Comparison of ENCODE assay signal across 19 cellular contexts in the genomic region with DNA sequence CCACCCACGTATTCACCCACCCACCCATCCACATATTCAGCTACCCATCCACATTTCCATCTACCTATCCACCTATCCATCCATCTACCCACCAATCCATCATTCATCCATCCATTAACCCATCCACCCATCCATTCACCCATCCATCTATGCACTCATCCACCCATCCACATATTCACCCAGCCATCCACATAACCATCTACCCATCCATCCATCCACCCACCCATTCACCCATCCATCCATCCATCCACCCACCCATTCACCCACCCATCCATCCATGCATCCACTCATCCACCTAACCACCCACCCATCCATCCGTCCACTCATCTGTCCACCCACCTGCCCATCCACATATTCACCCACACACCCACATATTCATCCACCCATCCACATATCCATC.
DNase-seq lines count a peak whose midpoint lies in the region; ATAC-seq and TF ChIP-seq lines count a peak whose summit lies in the region.
"Had no signal": no experiment of that assay in that cellular context is flagged by ENCODE, and none has a peak within 500 bp of the region (broad histone marks: within the 10 kb centered on the region; RNA-seq: fewer than 3 reads in every experiment).

No MANE protein-coding gene starts in this region.

- DNase-seq in coronary artery (ENCODE audit: low spot score) (peak; percentile 12), D341Med (ENCODE audit: low spot score) (no peak), substantia nigra (lab: John Stamatoyannopoulos, UW) (no peak), omental fat pad (ENCODE audit: low spot score) (no peak)
- DNase-seq: activated CD4-positive, CD25-positive, alpha-beta regulatory T cell treated with anti-CD3 and anti-CD28 coated beads, Interleukin-2, amount 50 U/mL, for 72 hours; activated T-cell treated with anti-CD3 and anti-CD28 coated beads, Interleukin-2, amount 50 U/mL, for 4 hours; DMS 273 treated with DMSO at 0.1 percent for 48 hours; EL; gastrocnemius medialis; GM23248; mesenchymal stem cell; NCI-H1436 treated with DMSO at 0.1 percent for 48 hours; NCI-H2107; NCI-H446 treated with DMSO at 0.1 percent for 48 hours; occipital lobe; T-cell had no signal

- H3K9ac ChIP-seq in BLaER1 treated with 17β-estradiol and CSF1 and Interleukin-3, amounts not matched to agents 10 nM and 100 nM = no peak overlapping the region
- H3K9ac ChIP-seq: GM23248 had no signal

- POLR2A ChIA-PET in HEK293 (lab: Yijun Ruan, JAX) = no interaction called here

- H3K27me3 ChIP-seq in BLaER1 treated with 17β-estradiol and CSF1 and Interleukin-3, amounts not matched to agents 10 nM and 100 nM = peaks cover 0 to 51% (median 42%) of the 10 kb centered on the region in 11 experiments; a peak in 19 of 22 replicates
- no peaks in the 10 kb centered on the region for H3K27me3 ChIP-seq in neutrophil
- H3K27me3 ChIP-seq: gastrocnemius medialis had no signal

- no peak overlapping the region for H3K27ac ChIP-seq in BLaER1 treated with 17β-estradiol and CSF1 and Interleukin-3, amounts not matched to agents 10 nM and 100 nM
- no peak overlapping the region for H3K27ac ChIP-seq in HEK293 (ENCODE audit: extremely low read depth, low read depth, low read length)
- no peak overlapping the region for H3K27ac ChIP-seq in coronary artery
- peak overlapping the region; percentile 95 for H3K27ac ChIP-seq in neutrophil
- H3K27ac ChIP-seq in substantia nigra (ENCODE audit: low read depth, low read length, poor library complexity, severe bottlenecking) = no peak overlapping the region
- H3K27ac ChIP-seq: gastrocnemius medialis, GM23248 had no signal

- no peak for ATAC-seq in omental fat pad (ENCODE audit: low FRiP score)
- ATAC-seq: gastrocnemius medialis had no signal

- H3K36me3 ChIP-seq in BLaER1 treated with 17β-estradiol and CSF1 and Interleukin-3, amounts not matched to agents 10 nM and 100 nM = peaks cover 0 to 91% (median 62%) of the 10 kb centered on the region in 11 experiments; a peak in 15 of 22 replicates
- H3K36me3 ChIP-seq in HEK293 (ENCODE audit: control insufficient read depth in 2 of 2, insufficient read depth in 1 of 2, low read length in 2 of 2) (no peaks in the 10 kb centered on the region), neutrophil (peaks cover 92% of the 10 kb centered on the region)
- H3K36me3 ChIP-seq: gastrocnemius medialis had no signal

- CTCF ChIA-PET in HEK293 (lab: Yijun Ruan, JAX) = no interaction called here

- peaks cover 0 to 16% (median 0%) of the 10 kb centered on the region in 11 experiments; a peak in 7 of 22 replicates for H3K9me3 ChIP-seq in BLaER1 treated with 17β-estradiol and CSF1 and Interleukin-3, amounts not matched to agents 10 nM and 100 nM (replicated peaks in 1 of 11)
- no peaks in the 10 kb centered on the region for H3K9me3 ChIP-seq in HEK293 (ENCODE audit: control insufficient read depth, insufficient read depth, low read depth, low read length)
- H3K9me3 ChIP-seq in neutrophil = no peaks in the 10 kb centered on the region
- H3K9me3 ChIP-seq: gastrocnemius medialis had no signal

- TF ChIP-seq CTCF in HEK293 (tag by site-specific recombination; IDR thresholded peaks at IDR 0.05) = no peak
- TF ChIP-seq CTCF in coronary artery (IDR thresholded peaks at IDR 0.05) = no peak
- no peak for TF ChIP-seq CTCF in neutrophil (IDR thresholded peaks at IDR 0.05)
- TF ChIP-seq CTCF in omental fat pad (IDR thresholded peaks at IDR 0.05) = no peak

- no peak overlapping the region; a peak in 1 of 20 replicates for H3K4me3 ChIP-seq in BLaER1 treated with 17β-estradiol and CSF1 and Interleukin-3, amounts not matched to agents 10 nM and 100 nM
- no peak overlapping the region for H3K4me3 ChIP-seq in HEK293 (ENCODE audit: low read depth, low read length)
- no peak overlapping the region for H3K4me3 ChIP-seq in coronary artery
- no peak overlapping the region for H3K4me3 ChIP-seq in neutrophil (ENCODE audit: low read depth in 1 of 2, low read length in 1 of 2)
- H3K4me3 ChIP-seq: gastrocnemius medialis, GM23248 had no signal

- peaks cover 31 to 82% (median 59%) of the 10 kb centered on the region in 10 experiments for H3K4me1 ChIP-seq in BLaER1 treated with 17β-estradiol and CSF1 and Interleukin-3, amounts not matched to agents 10 nM and 100 nM
- H3K4me1 ChIP-seq in HEK293 (ENCODE audit: control insufficient read depth, insufficient read depth, low read length) (no peaks in the 10 kb centered on the region), neutrophil (ENCODE audit: control insufficient read depth in 1 of 2, insufficient read depth in 1 of 2, low read depth in 1 of 2, low read length in 1 of 2) (peaks cover 34 to 39% of the 10 kb centered on the region in 2 experiments)
- H3K4me1 ChIP-seq: gastrocnemius medialis had no signal

- peak overlapping the region in 10 of 11 experiments; percentile 50 to 93 (median 80); a peak in 18 of 22 replicates for H3K4me2 ChIP-seq in BLaER1 treated with 17β-estradiol and CSF1 and Interleukin-3, amounts not matched to agents 10 nM and 100 nM

- H4K20me1 ChIP-seq in BLaER1 treated with 17β-estradiol and CSF1 and Interleukin-3, amounts not matched to agents 10 nM and 100 nM = peaks cover 30 to 98% (median 85%) of the 10 kb centered on the region in 11 experiments; a peak in 21 of 22 replicates

TF ChIP-seq in HEK293, 187 proteins besides CTCF, POLR2A, EP300 and RAD21 (continues in another document):
- TF ChIP-seq, protein P1, sequence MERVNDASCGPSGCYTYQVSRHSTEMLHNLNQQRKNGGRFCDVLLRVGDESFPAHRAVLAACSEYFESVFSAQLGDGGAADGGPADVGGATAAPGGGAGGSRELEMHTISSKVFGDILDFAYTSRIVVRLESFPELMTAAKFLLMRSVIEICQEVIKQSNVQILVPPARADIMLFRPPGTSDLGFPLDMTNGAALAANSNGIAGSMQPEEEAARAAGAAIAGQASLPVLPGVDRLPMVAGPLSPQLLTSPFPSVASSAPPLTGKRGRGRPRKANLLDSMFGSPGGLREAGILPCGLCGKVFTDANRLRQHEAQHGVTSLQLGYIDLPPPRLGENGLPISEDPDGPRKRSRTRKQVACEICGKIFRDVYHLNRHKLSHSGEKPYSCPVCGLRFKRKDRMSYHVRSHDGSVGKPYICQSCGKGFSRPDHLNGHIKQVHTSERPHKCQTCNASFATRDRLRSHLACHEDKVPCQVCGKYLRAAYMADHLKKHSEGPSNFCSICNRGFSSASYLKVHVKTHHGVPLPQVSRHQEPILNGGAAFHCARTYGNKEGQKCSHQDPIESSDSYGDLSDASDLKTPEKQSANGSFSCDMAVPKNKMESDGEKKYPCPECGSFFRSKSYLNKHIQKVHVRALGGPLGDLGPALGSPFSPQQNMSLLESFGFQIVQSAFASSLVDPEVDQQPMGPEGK (tag by site-specific recombination; IDR thresholded peaks at IDR 0.05) = no peak
- no peak for TF ChIP-seq GLIS2 (tag by site-specific recombination; IDR thresholded peaks at IDR 0.05)
- TF ChIP-seq, protein P2, sequence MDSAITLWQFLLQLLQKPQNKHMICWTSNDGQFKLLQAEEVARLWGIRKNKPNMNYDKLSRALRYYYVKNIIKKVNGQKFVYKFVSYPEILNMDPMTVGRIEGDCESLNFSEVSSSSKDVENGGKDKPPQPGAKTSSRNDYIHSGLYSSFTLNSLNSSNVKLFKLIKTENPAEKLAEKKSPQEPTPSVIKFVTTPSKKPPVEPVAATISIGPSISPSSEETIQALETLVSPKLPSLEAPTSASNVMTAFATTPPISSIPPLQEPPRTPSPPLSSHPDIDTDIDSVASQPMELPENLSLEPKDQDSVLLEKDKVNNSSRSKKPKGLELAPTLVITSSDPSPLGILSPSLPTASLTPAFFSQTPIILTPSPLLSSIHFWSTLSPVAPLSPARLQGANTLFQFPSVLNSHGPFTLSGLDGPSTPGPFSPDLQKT (IDR thresholded peaks at IDR 0.05; ENCODE audit: borderline replicate concordance, low read depth, low read length) = no peak
- peak; percentile 78; the same call in 1 of the 2 replicates for TF ChIP-seq ZNF366 (tag by site-specific recombination; conservative IDR thresholded peaks at IDR 0.05)
- TF ChIP-seq ZBTB17 (tag by site-specific recombination; IDR thresholded peaks at IDR 0.05) = peak; percentile 86
- TF ChIP-seq, protein P3, sequence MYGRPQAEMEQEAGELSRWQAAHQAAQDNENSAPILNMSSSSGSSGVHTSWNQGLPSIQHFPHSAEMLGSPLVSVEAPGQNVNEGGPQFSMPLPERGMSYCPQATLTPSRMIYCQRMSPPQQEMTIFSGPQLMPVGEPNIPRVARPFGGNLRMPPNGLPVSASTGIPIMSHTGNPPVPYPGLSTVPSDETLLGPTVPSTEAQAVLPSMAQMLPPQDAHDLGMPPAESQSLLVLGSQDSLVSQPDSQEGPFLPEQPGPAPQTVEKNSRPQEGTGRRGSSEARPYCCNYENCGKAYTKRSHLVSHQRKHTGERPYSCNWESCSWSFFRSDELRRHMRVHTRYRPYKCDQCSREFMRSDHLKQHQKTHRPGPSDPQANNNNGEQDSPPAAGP (tag by site-specific recombination; IDR thresholded peaks at IDR 0.05) = no peak
- no peak for TF ChIP-seq GLI4 (tag by site-specific recombination; IDR thresholded peaks at IDR 0.05)
- peak; percentile 96 for TF ChIP-seq EGR2 (tag by site-specific recombination; IDR thresholded peaks at IDR 0.05; ENCODE audit: low read depth)
